Comparison of ENCODE assay signal across 19 cellular contexts in the genomic region with DNA sequence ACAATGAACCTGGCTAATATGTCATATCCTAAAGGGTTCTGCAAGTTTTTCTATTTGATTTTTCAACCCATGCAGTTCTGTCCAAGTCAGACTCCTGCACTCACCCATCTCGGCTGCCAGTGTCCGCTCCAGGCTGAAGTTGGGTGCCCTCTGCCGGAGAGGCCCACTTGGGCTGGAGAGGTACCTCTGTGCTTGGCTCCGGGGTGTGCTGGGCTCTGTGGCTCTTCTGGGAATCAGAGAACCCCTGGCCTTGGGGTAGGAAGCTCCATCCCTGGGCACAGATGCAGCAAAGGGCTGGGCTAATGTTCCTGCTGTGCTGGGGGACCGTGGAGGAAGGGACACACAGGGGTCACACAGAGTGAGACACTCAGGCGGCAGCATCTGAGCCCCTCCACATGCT. TPM values are rescaled to one million over a fixed set of nuclear protein-coding genes. Genes with fewer than 3 reads are reported as not detected.
"Had no signal": no experiment of that assay in that cellular context is flagged by ENCODE, and none has a peak within 500 bp of the region (broad histone marks: within the 10 kb centered on the region; RNA-seq: fewer than 3 reads in every experiment).

No MANE protein-coding gene starts in this region.

- H3K9me3 Mint-ChIP-seq: activated T-cell treated with anti-CD3 and anti-CD28 coated beads, Interleukin-2, amount 50 U/mL, for 4 hours had no signal

- DNase-seq: activated CD4-positive, CD25-positive, alpha-beta regulatory T cell treated with anti-CD3 and anti-CD28 coated beads, Interleukin-2, amount 50 U/mL, for 72 hours; activated effector memory CD4-positive, alpha-beta T cell treated with anti-CD3 and anti-CD28 coated beads, Interleukin-2, amount 50 U/mL, for 16 hours; activated T-cell treated with anti-CD3 and anti-CD28 coated beads, Interleukin-2, amount 50 U/mL, for 4 hours; cortex of kidney; erythroblast; foreskin melanocyte; glutamatergic neuron; hippocampal formation; islet precursor cell; lower lobe of right lung; stimulated activated CD4-positive, alpha-beta T cell treated with anti-CD3 and anti-CD28 coated beads, Interleukin-2, amount 100 ng/mL, for 24 hours; stomach; T-helper 2 cell; testis had no signal

- H3K4me3 Mint-ChIP-seq: activated T-cell treated with anti-CD3 and anti-CD28 coated beads, Interleukin-2, amount 50 U/mL, for 4 hours had no signal

- ATAC-seq: activated T-cell treated with anti-CD3 and anti-CD28 coated beads, Interleukin-2, amount 50 U/mL, for 4 hours; lower lobe of right lung had no signal

- H3K9me3 ChIP-seq: lower lobe of right lung, prostate gland, right atrium auricular region, stomach, testis had no signal

RNA-seq across cellular contexts. Expression of gene ORM2, which starts 26.2 kb away (rescaled TPM):
- total RNA-seq: aorta, right atrium auricular region, ureter had no signal
- polyA plus RNA-seq: aorta, neural cell had no signal

RNA-seq across cellular contexts. Expression of gene ORM1, which starts 32.9 kb away (rescaled TPM):
- total RNA-seq: prostate gland, right atrium auricular region, testis had no signal
- polyA plus RNA-seq: neural cell had no signal
